Comparison of ENCODE assay signal across 12 cellular contexts in genomic region chr20:24379116-24379927, GRCh38.
DNase-seq lines count a peak whose midpoint lies in the region; ATAC-seq and TF ChIP-seq lines count a peak whose summit lies in the region.
"Had no signal": no experiment of that assay in that cellular context is flagged by ENCODE, and none has a peak within 500 bp of the region (broad histone marks: within the 10 kb centered on the region; RNA-seq: fewer than 3 reads in every experiment).

No MANE protein-coding gene starts in this region.

- no peak overlapping the region for H3K18ac ChIP-seq in mesenchymal stem cell (ENCODE audit: low read depth in 1 of 2, low read length in 2 of 2)

- H3K23ac ChIP-seq in mesenchymal stem cell (ENCODE audit: low read length in 2 of 2): no peak overlapping the region

- no peak overlapping the region for H2BK12ac ChIP-seq in mesenchymal stem cell (ENCODE audit: low read length in 2 of 2)

- no peak overlapping the region for H3K4me2 ChIP-seq in mesenchymal stem cell (ENCODE audit: low read length, poor library complexity, severe bottlenecking)

- no peak overlapping the region for H2BK120ac ChIP-seq in mesenchymal stem cell (ENCODE audit: low read depth, low read length)

- H3K79me1 ChIP-seq in mesenchymal stem cell (replicated peaks; ENCODE audit: low read length, poor library complexity, severe bottlenecking): no peaks in the 10 kb centered on the region

- no peak overlapping the region for H4K91ac ChIP-seq in mesenchymal stem cell (ENCODE audit: low read length)

- H3K4me1 ChIP-seq in ACC112 (ENCODE audit: control insufficient read depth, insufficient read depth, low read length, unreplicated experiment) (peaks cover 18% of the 10 kb centered on the region), mesenchymal stem cell (ENCODE audit: control insufficient read depth, insufficient read depth, low read depth, low read length) (peaks cover 2% of the 10 kb centered on the region)

- H3K9me3 ChIP-seq in mesenchymal stem cell (ENCODE audit: control insufficient read depth, low read length): no peaks in the 10 kb centered on the region

- peak overlapping the region; percentile 25 for H3K9ac ChIP-seq in mesenchymal stem cell (ENCODE audit: low read length)

- no peak overlapping the region for H3K14ac ChIP-seq in mesenchymal stem cell (ENCODE audit: low read length in 2 of 2)

- H3K79me2 ChIP-seq in ACC112 (ENCODE audit: control insufficient read depth, insufficient read depth, low read length, unreplicated experiment): no peaks in the 10 kb centered on the region

- peak; percentile 55 for DNase-seq in M059J (ENCODE audit: low read depth)
- DNase-seq in choroid plexus epithelial cell (ENCODE audit: low read depth): peak; percentile 64
- DNase-seq in mesenchymal stem cell: no peak
- DNase-seq in activated T-cell treated with anti-CD3 and anti-CD28 coated beads, Interleukin-2, amount 50 U/mL, for 48 hours: no peak
- DNase-seq in ACHN: no peak
- DNase-seq: activated CD4-positive, alpha-beta T cell treated with anti-CD3 and anti-CD28 coated beads, Interleukin-2, amount 50 U/mL, for 4 hours; amniotic stem cell; stimulated activated CD4-positive, alpha-beta T cell treated with anti-CD3 and anti-CD28 coated beads, Interleukin-15, amount 100 ng/mL, for 24 hours had no signal

- 47% methylated on average over 6 of the region's 7 CpGs for WGBS in mesenchymal stem cell

- H3K27ac ChIP-seq in ACC112 (ENCODE audit: low read depth, low read length) (peak overlapping the region; percentile 70), mesenchymal stem cell (ENCODE audit: low read length, poor library complexity, severe bottlenecking) (no peak overlapping the region)

- H2BK15ac ChIP-seq in mesenchymal stem cell (ENCODE audit: low read depth, poor library complexity, severe bottlenecking): no peak overlapping the region

- H2BK5ac ChIP-seq in mesenchymal stem cell (ENCODE audit: low read depth, low read length, poor library complexity, severe bottlenecking): no peak overlapping the region

- H3K27me3 ChIP-seq in ACC112 (ENCODE audit: insufficient read depth, low read length) (peaks cover 4% of the 10 kb centered on the region; the same call in 1 of the 2 replicates), mesenchymal stem cell (ENCODE audit: control insufficient read depth in 1 of 2, insufficient read depth in 1 of 2, low read length in 2 of 2) (peaks cover 0 to 32% of the 10 kb centered on the region in 2 experiments)

- H2AK5ac ChIP-seq in mesenchymal stem cell (ENCODE audit: low read length, severe bottlenecking): no peak overlapping the region

- ATAC-seq in GM21390 (IDR thresholded peaks at IDR 0.05; ENCODE audit: unreplicated experiment): no peak
- ATAC-seq in HG03457 (IDR thresholded peaks at IDR 0.05; ENCODE audit: unreplicated experiment): no peak
- ATAC-seq: stimulated activated effector memory CD8-positive, alpha-beta T cell treated with anti-CD3 and anti-CD28 coated beads, Interleukin-12 subunit alpha, Interleukin-12 subunit beta, amount 100 ng/mL, for 72 hours had no signal

- in situ Hi-C loops in ACHN (cut with HindIII; ENCODE audit: low pct_ligation_motif_present, low pct_unique_long_range_greater_than_20kb, low sequenced_read_pairs): no loop called here

- no peak overlapping the region for H4K8ac ChIP-seq in mesenchymal stem cell (ENCODE audit: low read length)

- H2AFZ ChIP-seq in ACC112 (ENCODE audit: low read length, unreplicated experiment) (peak overlapping the region; percentile 66), mesenchymal stem cell (ENCODE audit: low read depth, low read length) (no peak overlapping the region)

- H3K4ac ChIP-seq in mesenchymal stem cell (ENCODE audit: low read depth in 1 of 2, low read length in 2 of 2): no peak overlapping the region

- no peak for TF ChIP-seq CTCF in choroid plexus epithelial cell (conservative IDR thresholded peaks at IDR 0.05; ENCODE audit: low read depth, low read length)

- peak overlapping the region; percentile 58 for H3K4me3 ChIP-seq in ACC112 (ENCODE audit: low read depth, low read length)
- H3K4me3 ChIP-seq in choroid plexus epithelial cell (ENCODE audit: low read depth, low read length): no peak overlapping the region
- H3K4me3 ChIP-seq in mesenchymal stem cell (ENCODE audit: insufficient read depth in 1 of 2, low read depth in 1 of 2, low read length in 2 of 2): peak overlapping the region in 1 of 2 experiments; percentile 25

- H3K36me3 ChIP-seq in ACC112 (ENCODE audit: insufficient read depth, low read length): no peaks in the 10 kb centered on the region
- no peaks in the 10 kb centered on the region for H3K36me3 ChIP-seq in mesenchymal stem cell (ENCODE audit: control insufficient read depth in 1 of 2, insufficient read depth in 2 of 2, low read depth in 1 of 2, low read length in 2 of 2)

Comparison
In these comparisons a context has a peak if more than half of its experiments do, and no peak if none do; other contexts are left out.
1. DNase-seq: peak in M059J (single experiment) and choroid plexus epithelial cell (single experiment); none in mesenchymal stem cell (single experiment), activated T-cell treated with anti-CD3 and anti-CD28 coated beads, Interleukin-2, amount 50 U/mL, for 48 hours (0 of 2) and ACHN (single experiment).